In the genomic region with DNA sequence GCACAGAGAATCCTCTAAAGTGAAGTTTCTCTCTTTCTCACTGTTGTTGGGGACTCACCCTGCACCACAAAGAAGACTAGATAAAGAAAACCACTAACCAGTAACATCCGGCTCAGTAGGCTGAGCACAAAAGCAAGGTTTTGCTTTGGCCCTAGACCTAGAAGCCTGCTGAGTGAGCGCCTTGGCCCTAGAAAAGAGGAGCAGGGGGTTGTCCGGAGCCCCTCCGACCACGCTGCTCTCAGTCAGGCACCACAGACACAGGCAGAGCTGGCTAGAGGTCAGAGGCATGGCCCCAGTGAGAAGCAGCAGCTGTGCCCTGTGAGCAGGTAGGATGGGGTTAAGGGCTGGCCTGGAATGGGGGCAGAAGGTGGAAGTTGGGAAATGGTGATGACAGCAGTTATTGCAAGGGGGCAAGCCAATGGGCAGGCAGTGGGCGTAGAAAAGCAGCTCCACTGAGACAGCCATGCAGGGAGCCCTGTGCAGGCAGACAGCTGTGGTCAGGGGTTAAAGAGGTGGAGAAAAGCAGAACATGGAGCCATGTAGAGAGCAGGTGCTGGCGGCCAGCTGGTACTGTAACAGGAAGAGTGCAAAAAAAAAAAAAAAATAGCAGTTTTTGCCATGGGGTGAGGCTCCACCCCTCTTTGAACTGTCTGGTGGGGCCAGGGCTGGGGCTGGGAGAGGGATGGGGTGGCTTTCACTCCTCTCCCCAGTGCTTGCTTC, we compare ENCODE assay signal across 9 cellular contexts. TPM values are rescaled to one million over a fixed set of nuclear protein-coding genes. Genes with fewer than 3 reads are reported as not detected.
DNase-seq lines count a peak whose midpoint lies in the region; ATAC-seq lines count a peak whose summit lies in the region.
"Had no signal": no experiment of that assay in that cellular context is flagged by ENCODE, and none has a peak within 500 bp of the region (broad histone marks: within the 10 kb centered on the region; RNA-seq: fewer than 3 reads in every experiment).

No MANE protein-coding gene starts in this region.

- intact Hi-C loops in posterior vena cava (cut with DNase I) = loop anchor here in 1 of 2 donors (10.0 kb wide), 1 partner anchor 188 kb away; no protein-coding TSS in a partner anchor

- DNase-seq in MV-4-11 (lab: John Stamatoyannopoulos, UW) (peak; percentile 97), activated T-cell treated with anti-CD3 and anti-CD28 coated beads for 48 hours (ENCODE audit: low read depth) (peak; percentile 27), myocyte (ENCODE audit: low read depth) (peak; percentile 63), NCI-H128 (lab: John Stamatoyannopoulos, UW; ENCODE audit: unreplicated experiment) (no peak), NCI-H1105 treated with DMSO at 0.1 percent for 48 hours (lab: John Stamatoyannopoulos, UW) (no peak), posterior vena cava (ENCODE audit: low spot score) (no peak)

- peak; percentile 87 for ATAC-seq in GM18519 (IDR thresholded peaks at IDR 0.05; ENCODE audit: low FRiP score, unreplicated experiment)
- peak; percentile 75 for ATAC-seq in HG02571 (IDR thresholded peaks at IDR 0.05; ENCODE audit: unreplicated experiment)

RNA-seq across cellular contexts. Expression of a gene that starts 36.9 kb away (rescaled TPM):
- total RNA-seq in myocyte (not detected in 2 replicates), posterior vena cava (1 to 10 TPM; 1.4 to 2.2 TPM)
- 0.09 TPM for polyA plus RNA-seq in myocyte (2012)
- polyA plus RNA-seq: keratinocyte had no signal

Comparison
In these comparisons a context has a peak if more than half of its experiments do, and no peak if none do; other contexts are left out.
1. DNase-seq: peak in MV-4-11 (single experiment), activated T-cell treated with anti-CD3 and anti-CD28 coated beads for 48 hours (single experiment) and myocyte (single experiment); none in NCI-H128 (single experiment), NCI-H1105 treated with DMSO at 0.1 percent for 48 hours (single experiment) and posterior vena cava (single experiment).